1 cellular context compared by ENCODE assay signal in genomic region chr5:135135530-135136201, GRCh38.
TF ChIP-seq lines count a peak whose summit lies in the region.

No MANE protein-coding gene starts in this region.

TF ChIP-seq in K562, 482 proteins besides CTCF, POLR2A, EP300 and RAD21 (continued from another document and continues in another):
- TF ChIP-seq ZBTB34 (CRISPR knock-in tag; IDR thresholded peaks at IDR 0.05) (no peak), ZNF57 (CRISPR knock-in tag; IDR thresholded peaks at IDR 0.05) (no peak), HOXB6 (CRISPR knock-in tag; IDR thresholded peaks at IDR 0.05; ENCODE audit: borderline replicate concordance) (no peak), BACH1 (tag; IDR thresholded peaks at IDR 0.05) (no peak), CBFB (CRISPR knock-in tag; IDR thresholded peaks at IDR 0.05) (no peak), SNIP1 (IDR thresholded peaks at IDR 0.05; ENCODE audit: low read depth) (no peak), ZNF24 (IDR thresholded peaks at IDR 0.05) (no peak), SREBF2 (CRISPR knock-in tag; IDR thresholded peaks at IDR 0.05) (no peak), MIER1 (IDR thresholded peaks at IDR 0.05; ENCODE audit: low read depth) (no peak), EP400 (IDR thresholded peaks at IDR 0.05) (peak; percentile 79), POLR2AphosphoS2 (IDR thresholded peaks at IDR 0.05; ENCODE audit: low read length) (no peak), HDAC1 (IDR thresholded peaks at IDR 0.05) (peak in 1 of 2 experiments; percentile 57; a peak in 2 of 4 replicates), ZNF324 (CRISPR knock-in tag; IDR thresholded peaks at IDR 0.05) (no peak), NCOA2 (IDR thresholded peaks at IDR 0.05; ENCODE audit: partially characterized antibody in 2 of 2) (no peak), RBM39 (optimal IDR thresholded peaks at IDR 0.05; ENCODE audit: low read depth, low read length) (no peak), SLC30A9 (CRISPR knock-in tag; IDR thresholded peaks at IDR 0.05) (no peak), MNT (conservative IDR thresholded peaks at IDR 0.05) (no peak), NUFIP1 (IDR thresholded peaks at IDR 0.05; ENCODE audit: partially characterized antibody) (no peak), NEUROD1 (IDR thresholded peaks at IDR 0.05; ENCODE audit: borderline replicate concordance, low read depth, low read length, partially characterized antibody) (no peak), HMG20A (CRISPR knock-in tag; conservative IDR thresholded peaks at IDR 0.05) (no peak), ZBTB1 (CRISPR knock-in tag; IDR thresholded peaks at IDR 0.05; ENCODE audit: borderline replicate concordance, low read depth) (no peak), TEAD4 (IDR thresholded peaks at IDR 0.05; ENCODE audit: low read length) (peak; percentile 49), TEAD4 (CRISPR knock-in tag; IDR thresholded peaks at IDR 0.05; ENCODE audit: borderline replicate concordance) (no peak), RBM22 (IDR thresholded peaks at IDR 0.05; ENCODE audit: low read depth, low read length, poor library complexity, severe bottlenecking) (no peak), IRF1 (CRISPR knock-in tag; IDR thresholded peaks at IDR 0.05; ENCODE audit: borderline replicate concordance) (no peak), MBD1 (CRISPR knock-in tag; IDR thresholded peaks at IDR 0.05) (no peak), ETV1 (tag; conservative IDR thresholded peaks at IDR 0.05; ENCODE audit: low read depth) (no peak), ETV5 (CRISPR knock-in tag; IDR thresholded peaks at IDR 0.05; ENCODE audit: low read depth) (no peak), E2F4 (CRISPR knock-in tag; IDR thresholded peaks at IDR 0.05; ENCODE audit: low read depth) (no peak), ZKSCAN1 (IDR thresholded peaks at IDR 0.05; ENCODE audit: low read depth, low read length) (no peak), ZNF354B (CRISPR knock-in tag; IDR thresholded peaks at IDR 0.05) (no peak), SREBF1 (IDR thresholded peaks at IDR 0.05; ENCODE audit: borderline replicate concordance, low read depth, low read length) (no peak), KLF1 (tag; IDR thresholded peaks at IDR 0.05) (no peak), ZBTB12 (CRISPR knock-in tag; IDR thresholded peaks at IDR 0.05) (no peak), RBM25 (IDR thresholded peaks at IDR 0.05; ENCODE audit: low read depth, low read length, severe bottlenecking) (no peak), SMAD2 (IDR thresholded peaks at IDR 0.05; ENCODE audit: low read depth, low read length) (no peak), SP2 (IDR thresholded peaks at IDR 0.05; ENCODE audit: extremely low read depth, low read depth, low read length, poor library complexity, severe bottlenecking) (no peak), EZH2 (IDR thresholded peaks at IDR 0.05; ENCODE audit: borderline replicate concordance, low read depth, low read length) (no peak), RB1 (IDR thresholded peaks at IDR 0.05; ENCODE audit: low read depth) (no peak), GATAD2B (IDR thresholded peaks at IDR 0.05; ENCODE audit: borderline replicate concordance) (no peak), NR4A1 (CRISPR knock-in tag; IDR thresholded peaks at IDR 0.05) (no peak), NR4A1 (tag; IDR thresholded peaks at IDR 0.05) (no peak), HINFP (tag; conservative IDR thresholded peaks at IDR 0.05; ENCODE audit: low read depth) (no peak), FOXA3 (CRISPR knock-in tag; conservative IDR thresholded peaks at IDR 0.05 in 1 of 2, IDR thresholded peaks at IDR 0.05 in 1 of 2) (peak in 1 of 2 experiments; percentile 78; a peak in 1 of 4 replicates), ZNF778 (CRISPR knock-in tag; IDR thresholded peaks at IDR 0.05) (no peak), XRCC4 (IDR thresholded peaks at IDR 0.05; ENCODE audit: extremely low read depth, insufficient read depth, insufficient read length) (no peak), ZNF41 (CRISPR knock-in tag; conservative IDR thresholded peaks at IDR 0.05) (no peak), ZNF316 (IDR thresholded peaks at IDR 0.05) (no peak), ARID2 (IDR thresholded peaks at IDR 0.05) (no peak), GATA2 (CRISPR knock-in tag; IDR thresholded peaks at IDR 0.05) (no peak), ZKSCAN3 (CRISPR knock-in tag; IDR thresholded peaks at IDR 0.05) (no peak), KLF16 (IDR thresholded peaks at IDR 0.05) (no peak), ZNF511 (CRISPR knock-in tag; IDR thresholded peaks at IDR 0.05) (no peak), NCOR1 (IDR thresholded peaks at IDR 0.05) (peak; percentile 31; the same call in 1 of the 2 replicates), AFF1 (IDR thresholded peaks at IDR 0.05; ENCODE audit: low read depth in 1 of 2, partially characterized antibody in 2 of 2) (no peak), BRCA1 (IDR thresholded peaks at IDR 0.05) (no peak), BRCA1 (CRISPR knock-in tag; IDR thresholded peaks at IDR 0.05) (no peak), PCBP2 (IDR thresholded peaks at IDR 0.05; ENCODE audit: low read depth, low read length, poor library complexity, severe bottlenecking) (no peak), ZNF717 (CRISPR knock-in tag; IDR thresholded peaks at IDR 0.05) (no peak), ZBTB43 (CRISPR knock-in tag; IDR thresholded peaks at IDR 0.05) (no peak), TCF7L2 (IDR thresholded peaks at IDR 0.05; ENCODE audit: low read depth, low read length) (no peak), MECOM (CRISPR knock-in tag; IDR thresholded peaks at IDR 0.05) (no peak), TAF9B (IDR thresholded peaks at IDR 0.05; ENCODE audit: partially characterized antibody) (no peak), IRF2 (CRISPR knock-in tag; IDR thresholded peaks at IDR 0.05) (no peak)
